8 cellular contexts compared by ENCODE assay signal in genomic region chr5:129094087-129094923, GRCh38. TPM values are rescaled to one million over a fixed set of nuclear protein-coding genes. Genes with fewer than 3 reads are reported as not detected.
DNase-seq lines count a peak whose midpoint lies in the region; ATAC-seq, FAIRE-seq and TF ChIP-seq lines count a peak whose summit lies in the region.

TSS of gene ISOC1 (plus strand) at chr5:129094749. CDS start at chr5:129094767, 18 bp downstream.

- TF ChIP-seq EP300 in transverse colon (IDR thresholded peaks at IDR 0.05; ENCODE audit: low read depth): no peak

- H3K36me3 Mint-ChIP-seq in activated naive CD8-positive, alpha-beta T cell treated with anti-CD3 and anti-CD28 coated beads, Interleukin-2, amount 50 U/mL, for 24 hours (ENCODE audit: low read depth): peaks cover 1% of the 10 kb centered on the region

- peak within 1 kb of the TSS; percentile 86 for H3K4me3 Mint-ChIP-seq in activated naive CD8-positive, alpha-beta T cell treated with anti-CD3 and anti-CD28 coated beads, Interleukin-2, amount 50 U/mL, for 24 hours

- TF ChIP-seq POLR2A in GM12892 (IDR thresholded peaks at IDR 0.05; ENCODE audit: low read depth, low read length) (peak; percentile 90), transverse colon (IDR thresholded peaks at IDR 0.05) (peak; percentile 82)

- peaks cover 15% of the 10 kb centered on the region for H3K27me3 Mint-ChIP-seq in activated naive CD8-positive, alpha-beta T cell treated with anti-CD3 and anti-CD28 coated beads, Interleukin-2, amount 50 U/mL, for 24 hours

- peak; percentile 86 for FAIRE-seq in GM12892 (lab: Jason Lieb, UNC)

- H3K36me3 ChIP-seq in cardiac muscle cell (no peaks in the 10 kb centered on the region), transverse colon (no peaks in the 10 kb centered on the region)

- in situ Hi-C loops in transverse colon (cut with MboI; ENCODE audit: low pct_ligation_motif_present in 1 of 4, low pct_unique_long_range_greater_than_20kb in 1 of 4, low sequenced_read_pairs in 3 of 4): no loop called here

- H3K27me3 ChIP-seq in cardiac muscle cell: no peaks in the 10 kb centered on the region
- H3K27me3 ChIP-seq in transverse colon: no peaks in the 10 kb centered on the region

- peak; percentile 68 for DNase-seq in GM12892 (ENCODE audit: insufficient read length)
- DNase-seq in NCI-H1417 treated with DMSO at 0.1 percent for 48 hours (lab: John Stamatoyannopoulos, UW): peak; percentile 40
- DNase-seq in SW480 (ENCODE audit: low spot score): peak; percentile 92
- peak; percentile 93 for DNase-seq in activated naive CD8-positive, alpha-beta T cell treated with anti-CD3 and anti-CD28 coated beads, Interleukin-2, amount 50 U/mL, for 24 hours
- DNase-seq in cardiac muscle cell (ENCODE audit: low read depth in 1 of 2, low spot score in 1 of 2): peak; percentile 95 to 96
- DNase-seq in pons (ENCODE audit: low spot score): peak; percentile 88
- DNase-seq in transverse colon: peak; percentile 95

- H3K9me3 Mint-ChIP-seq in activated naive CD8-positive, alpha-beta T cell treated with anti-CD3 and anti-CD28 coated beads, Interleukin-2, amount 50 U/mL, for 24 hours: no peaks in the 10 kb centered on the region

- H3K4me1 ChIP-seq in cardiac muscle cell (ENCODE audit: low read depth) (peaks cover 26% of the 10 kb centered on the region), transverse colon (peaks cover 0 to 37% (median 22%) of the 10 kb centered on the region in 4 donors)

- TF ChIP-seq CTCF in cardiac muscle cell (IDR thresholded peaks at IDR 0.05; ENCODE audit: low read depth, low read length) (no peak), transverse colon (IDR thresholded peaks at IDR 0.05) (no peak)

- H3K4me3 ChIP-seq in cardiac muscle cell (peak within 1 kb of the TSS; percentile 62), transverse colon (peak within 1 kb of the TSS; percentile 67 to 94 (median 82))

- H3K9me3 ChIP-seq in cardiac muscle cell (ENCODE audit: low read depth): no peaks in the 10 kb centered on the region
- no peaks in the 10 kb centered on the region for H3K9me3 ChIP-seq in transverse colon

- peak within 1 kb of the TSS; percentile 85 for H3K27ac Mint-ChIP-seq in activated naive CD8-positive, alpha-beta T cell treated with anti-CD3 and anti-CD28 coated beads, Interleukin-2, amount 50 U/mL, for 24 hours

- H3K27ac ChIP-seq in cardiac muscle cell: peak within 1 kb of the TSS; percentile 83
- H3K27ac ChIP-seq in transverse colon: peak within 1 kb of the TSS; percentile 87 to 93 (median 93)

- peaks cover 31% of the 10 kb centered on the region for H3K4me1 Mint-ChIP-seq in activated naive CD8-positive, alpha-beta T cell treated with anti-CD3 and anti-CD28 coated beads, Interleukin-2, amount 50 U/mL, for 24 hours

- intact Hi-C loops in transverse colon (cut with DNase I; ENCODE audit: low total_unique reads): no loop called here

- peak; percentile 86 for ATAC-seq in HG02840 (IDR thresholded peaks at IDR 0.05; ENCODE audit: low FRiP score, unreplicated experiment)
- ATAC-seq in activated naive CD8-positive, alpha-beta T cell treated with anti-CD3 and anti-CD28 coated beads, Interleukin-2, amount 50 U/mL, for 24 hours: peak; percentile 96

- 2% methylated on average over 43 of the region's 87 CpGs; no CpG with 5 or more reads in 1 of the 2 donors for WGBS in transverse colon (ENCODE audit: low coverage in 1 of 2), 2 donors

RNA-seq across cellular contexts. Expression of gene ISOC1, which starts in this region (rescaled TPM):
- 21.9 TPM for polyA plus RNA-seq in GM12892 (2012; ENCODE audit: missing spikeins)
- total RNA-seq in cardiac muscle cell (180 and 214 TPM in 2 replicates), transverse colon (10 to 100 TPM; 18.7 to 57.1 (median 32.7) TPM)
- polyA plus RNA-seq in cardiac muscle cell: 303 and 385 TPM in 2 replicates

Comparison
In these comparisons a context has a peak if more than half of its experiments do, and no peak if none do; other contexts are left out.
1. Peak in every context shown above with its lines: DNase-seq, ATAC-seq, H3K4me3 ChIP-seq and H3K27ac ChIP-seq.
2. DNase-seq: peak in every context shown above with its lines; median percentile 96 in cardiac muscle cell; 95 in transverse colon; 93 in activated naive CD8-positive, alpha-beta T cell treated with anti-CD3 and anti-CD28 coated beads, Interleukin-2, amount 50 U/mL, for 24 hours; 92 in SW480; 88 in pons; 68 in GM12892; 40 in NCI-H1417 treated with DMSO at 0.1 percent for 48 hours.